ENCODE assay signal across 8 cellular contexts in the genomic region with DNA sequence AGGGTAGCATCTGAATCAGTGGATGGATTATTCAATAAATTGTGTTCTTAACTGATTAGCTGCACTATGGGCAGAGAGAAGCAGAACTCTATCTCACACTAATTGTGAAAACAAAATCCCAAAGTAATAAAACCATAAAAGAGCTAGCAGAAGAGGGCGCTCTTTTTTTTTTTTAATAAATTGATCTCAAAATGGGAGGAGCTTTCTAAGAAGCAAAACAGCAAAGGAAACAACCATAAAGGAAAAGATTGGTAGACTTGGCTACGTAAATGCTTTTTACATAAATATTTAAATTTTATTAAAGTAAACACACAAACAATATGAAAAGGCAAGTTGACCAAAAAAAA. TPM values are rescaled to one million over a fixed set of nuclear protein-coding genes. Genes with fewer than 3 reads are reported as not detected.
DNase-seq lines count a peak whose midpoint lies in the region; ATAC-seq and TF ChIP-seq lines count a peak whose summit lies in the region.

No MANE protein-coding gene starts in this region.

- ATAC-seq in naive thymus-derived CD4-positive, alpha-beta T cell = no peak
- no peak for ATAC-seq in GM18909 (IDR thresholded peaks at IDR 0.05; ENCODE audit: poor library complexity, unreplicated experiment)

- H3K9me3 ChIP-seq in AG04450 (ENCODE audit: control insufficient read depth, insufficient read depth, low read length) = no peaks in the 10 kb centered on the region
- no peaks in the 10 kb centered on the region for H3K9me3 ChIP-seq in naive thymus-derived CD4-positive, alpha-beta T cell (ENCODE audit: control insufficient read depth in 2 of 3, low read length in 3 of 3)

- no peaks in the 10 kb centered on the region for H3K27me3 ChIP-seq in AG04450 (ENCODE audit: control insufficient read depth, insufficient read depth, low read length)
- no peaks in the 10 kb centered on the region for H3K27me3 ChIP-seq in naive thymus-derived CD4-positive, alpha-beta T cell (ENCODE audit: control insufficient read depth in 2 of 2, insufficient read depth in 2 of 2, low read length in 2 of 2)

- DNase-seq in AG04450 (ENCODE audit: low read depth, low spot score) = no peak
- peak; percentile 22 for DNase-seq in GM12864 (ENCODE audit: low read depth)
- DNase-seq in NCI-H748 treated with DMSO at 0.1 percent for 48 hours (lab: John Stamatoyannopoulos, UW) = peak; percentile 10
- DNase-seq in MCF 10A (ENCODE audit: unreplicated experiment) = peak; percentile 45
- DNase-seq in naive thymus-derived CD4-positive, alpha-beta T cell = peak in 6 of 9 donors; percentile 44 to 65 (median 56)
- DNase-seq in OCI-M2 (lab: John Stamatoyannopoulos, UW; ENCODE audit: unreplicated experiment) = no peak
- DNase-seq in occipital lobe (lab: John Stamatoyannopoulos, UW) = no peak

- H3K4me1 Mint-ChIP-seq in MCF 10A (ENCODE audit: insufficient read depth, unreplicated experiment) = peaks cover 24% of the 10 kb centered on the region
- H3K4me1 Mint-ChIP-seq in naive thymus-derived CD4-positive, alpha-beta T cell = peaks cover 15 to 49% (median 41%) of the 10 kb centered on the region in 7 donors

- POLR2A ChIA-PET in AG04450 (lab: Yijun Ruan, JAX) = interaction anchor here (0.6 to 0.7 kb wide), 3 partner anchors 13 to 192 kb away, joined by 3 to 5 read pairs (median 4); no protein-coding TSS in a partner anchor
- POLR2A ChIA-PET in MCF 10A (lab: Yijun Ruan, JAX) = interaction anchor here (0.6 to 6.4 kb wide), 18 partner anchors 9 to 318 kb away, joined by 3 to 45 read pairs (median 4); a partner anchor contains a TSS
- POLR2A ChIA-PET in naive thymus-derived CD4-positive, alpha-beta T cell (lab: Charles Lee) = interaction anchor here (0.6 to 4.7 kb wide), 9 partner anchors 8 to 301 kb away, joined by 3 to 34 read pairs (median 5); a partner anchor contains a TSS

- no peaks in the 10 kb centered on the region for H3K27me3 Mint-ChIP-seq in MCF 10A (ENCODE audit: insufficient read depth, unreplicated experiment)
- peaks cover 0 to 2% (median 0%) of the 10 kb centered on the region in 5 donors for H3K27me3 Mint-ChIP-seq in naive thymus-derived CD4-positive, alpha-beta T cell

- H3K36me3 ChIP-seq in naive thymus-derived CD4-positive, alpha-beta T cell (ENCODE audit: control insufficient read depth in 2 of 3, insufficient read depth in 3 of 3, low read length in 3 of 3) = no peaks in the 10 kb centered on the region

- peaks cover 6% of the 10 kb centered on the region for H3K36me3 Mint-ChIP-seq in MCF 10A (ENCODE audit: insufficient read depth, unreplicated experiment)
- H3K36me3 Mint-ChIP-seq in naive thymus-derived CD4-positive, alpha-beta T cell = peaks cover 0 to 8% (median 4%) of the 10 kb centered on the region in 5 donors

- H3K4me3 Mint-ChIP-seq in MCF 10A (ENCODE audit: unreplicated experiment) = no peak overlapping the region
- peak overlapping the region in 9 of 10 donors; percentile 15 to 97 (median 80) for H3K4me3 Mint-ChIP-seq in naive thymus-derived CD4-positive, alpha-beta T cell

- BruUV-seq in MCF 10A (replicated peaks; lab: Mats Ljungman, UMichigan) = no TSS peak

- H3K4me3 ChIP-seq in AG04450 (ENCODE audit: low read depth, low read length) (no peak overlapping the region), GM12864 (ENCODE audit: low read depth, low read length) (no peak overlapping the region)
- H3K4me3 ChIP-seq in naive thymus-derived CD4-positive, alpha-beta T cell (ENCODE audit: low read length) = no peak overlapping the region

- peaks cover 24 to 29% of the 10 kb centered on the region in 2 donors for H3K4me1 ChIP-seq in naive thymus-derived CD4-positive, alpha-beta T cell (ENCODE audit: control insufficient read depth in 2 of 2, insufficient read depth in 2 of 2, low read length in 2 of 2)

- intact Hi-C loops in MCF 10A (cut with micrococcal nuclease) = loop anchor here (1.0 to 10.0 kb wide), 6 partner anchors 108 to 901 kb away; a partner anchor contains a TSS
- intact Hi-C loops in naive thymus-derived CD4-positive, alpha-beta T cell (cut with micrococcal nuclease) = loop anchor here (1.0 to 10.0 kb wide), 8 partner anchors 43 to 901 kb away; no protein-coding TSS in a partner anchor

- no peak overlapping the region for H3K27ac Mint-ChIP-seq in MCF 10A (ENCODE audit: low read depth, unreplicated experiment)
- peak overlapping the region; percentile 88 to 97 (median 96) for H3K27ac Mint-ChIP-seq in naive thymus-derived CD4-positive, alpha-beta T cell

- CTCF ChIA-PET in AG04450 (lab: Charles Lee) = interaction anchor here (0.6 to 3.5 kb wide), 54 partner anchors 8 to 689 kb away, joined by 3 to 124 read pairs (median 4); a partner anchor contains a TSS
- CTCF ChIA-PET in MCF 10A (lab: Yijun Ruan, JAX) = interaction anchor here (0.6 to 2.6 kb wide), 18 partner anchors 8 to 312 kb away, joined by 3 to 26 read pairs (median 4); no protein-coding TSS in a partner anchor
- CTCF ChIA-PET in naive thymus-derived CD4-positive, alpha-beta T cell (lab: Charles Lee) = interaction anchor here (0.6 to 3.0 kb wide), 14 partner anchors 9 to 688 kb away, joined by 3 to 22 read pairs (median 3); a partner anchor contains a TSS

- peak; percentile 47 for TF ChIP-seq CTCF in AG04450 (IDR thresholded peaks at IDR 0.05; ENCODE audit: low read depth, low read length)
- TF ChIP-seq CTCF in GM12864 (IDR thresholded peaks at IDR 0.05; ENCODE audit: low read depth, low read length, missing control alignments) = no peak
- peak; percentile 43 for TF ChIP-seq CTCF in MCF 10A (IDR thresholded peaks at IDR 0.05; ENCODE audit: unreplicated experiment)

- H3K27ac ChIP-seq in AG04450 (ENCODE audit: low read depth, low read length) = no peak overlapping the region
- H3K27ac ChIP-seq in naive thymus-derived CD4-positive, alpha-beta T cell (ENCODE audit: low read depth, low read length) = peak overlapping the region; percentile 84

- no peaks in the 10 kb centered on the region for H3K9me3 Mint-ChIP-seq in MCF 10A (ENCODE audit: unreplicated experiment)
- no peaks in the 10 kb centered on the region for H3K9me3 Mint-ChIP-seq in naive thymus-derived CD4-positive, alpha-beta T cell

RNA-seq across cellular contexts. Expression of a gene that starts 1.5 kb away (rescaled TPM):
- 116 and 120 TPM in 2 replicates for polyA plus RNA-seq in AG04450 (2011; rRNA removed)
- polyA minus RNA-seq in AG04450 (2011; rRNA and poly(A)+ RNA removed) = 94.2 and 107 TPM in 2 replicates
- total RNA-seq in MCF 10A (2022) = 112 and 119 TPM in 2 replicates
- 10 to 100 TPM; 24.4 to 57.3 (median 28.5) TPM for total RNA-seq in naive thymus-derived CD4-positive, alpha-beta T cell
- polyA plus RNA-seq in naive thymus-derived CD4-positive, alpha-beta T cell = 10 to 100 TPM; 56.3 to 61.7 TPM
- total RNA-seq in occipital lobe = 75.8 TPM

RNA-seq across cellular contexts. Expression of a gene that starts 6.7 kb away (rescaled TPM):
- 39.4 and 47.7 TPM in 2 replicates for polyA plus RNA-seq in AG04450 (2011; rRNA removed)
- polyA minus RNA-seq in AG04450 (2011; rRNA and poly(A)+ RNA removed) = 52.0 and 59.7 TPM in 2 replicates
- total RNA-seq in MCF 10A (2022) = 43.9 and 50.0 TPM in 2 replicates
- 10 to 100 TPM; 42.4 to 93.5 (median 72.9) TPM for total RNA-seq in naive thymus-derived CD4-positive, alpha-beta T cell
- polyA plus RNA-seq in naive thymus-derived CD4-positive, alpha-beta T cell = 10 to 100 TPM; 12.0 to 16.4 TPM
- 151 TPM for total RNA-seq in occipital lobe

Comparison
In these comparisons a context has a peak if more than half of its experiments do, and no peak if none do; other contexts are left out.
1. DNase-seq: peak in GM12864 (single experiment), NCI-H748 treated with DMSO at 0.1 percent for 48 hours (single experiment), MCF 10A (single experiment) and naive thymus-derived CD4-positive, alpha-beta T cell (6 of 9); none in AG04450 (single experiment), OCI-M2 (single experiment) and occipital lobe (single experiment).